ENCODE assay signal across 20 cellular contexts in genomic region chr9:38434365-38434764, GRCh38. TPM values are rescaled to one million over a fixed set of nuclear protein-coding genes. Genes with fewer than 3 reads are reported as not detected.
"Had no signal": no experiment of that assay in that cellular context is flagged by ENCODE, and none has a peak within 500 bp of the region (broad histone marks: within the 10 kb centered on the region; RNA-seq: fewer than 3 reads in every experiment).

No MANE protein-coding gene starts in this region.

- H3K27ac ChIP-seq: coronary artery, left lung, lower lobe of right lung, sigmoid colon, skin epidermis, testis, tibial nerve, upper lobe of right lung, vagina had no signal

- H3K36me3 Mint-ChIP-seq: memory B cell had no signal

- H3K27me3 ChIP-seq: pancreas, sigmoid colon, testis, tibial nerve, upper lobe of right lung, vagina had no signal

- H3K9me3 ChIP-seq: left lung, lower lobe of right lung, pancreas, sigmoid colon, testis, tibial nerve, upper lobe of right lung, vagina had no signal

- DNase-seq: effector CD4-positive, alpha-beta T cell; foreskin melanocyte; head of caudate nucleus; hippocampal formation; left lung; lower lobe of right lung; midbrain; occipital lobe; pancreas; sigmoid colon; stimulated activated CD4-positive, alpha-beta T cell treated with anti-CD3 and anti-CD28 coated beads, Interleukin-12 subunit alpha, Interleukin-12 subunit beta, amount 100 ng/mL, for 4 hours; stimulated activated naive CD8-positive, alpha-beta T cell treated with anti-CD3 and anti-CD28 coated beads, Interleukin-15, Interleukin-2, amounts not matched to agents 100 U/mL and 50 U/mL, for 24 hours; testis; upper lobe of right lung had no signal

- H3K36me3 ChIP-seq: left lung, lower lobe of right lung, pancreas, sigmoid colon, tibial nerve, upper lobe of right lung, vagina had no signal

- ATAC-seq: left lung; lower lobe of right lung; stimulated activated naive CD8-positive, alpha-beta T cell treated with anti-CD3 and anti-CD28 coated beads, Interleukin-15, Interleukin-2, amounts not matched to agents 100 U/mL and 50 U/mL, for 24 hours; upper lobe of right lung had no signal

- H3K27ac Mint-ChIP-seq: memory B cell, nephron had no signal

- H3K4me3 Mint-ChIP-seq: memory B cell, nephron had no signal

- H3K4me1 Mint-ChIP-seq: memory B cell had no signal

- H3K4me3 ChIP-seq: coronary artery, left lung, lower lobe of right lung, pancreas, sigmoid colon, skin epidermis, testis, tibial nerve, upper lobe of right lung, vagina had no signal

- H3K4me1 ChIP-seq: sigmoid colon, testis, tibial nerve, upper lobe of right lung, vagina had no signal

- H3K9me3 Mint-ChIP-seq: memory B cell, nephron had no signal

RNA-seq across cellular contexts. Expression of gene IGFBPL1, which starts 10.1 kb away (rescaled TPM):
- total RNA-seq: vagina had no signal
